Comparison of ENCODE assay signal across 26 cellular contexts in genomic region chr10:90905925-90906324, GRCh38. TPM values are rescaled to one million over a fixed set of nuclear protein-coding genes. Genes with fewer than 3 reads are reported as not detected.
A peak's percentile ranks its signal among the peaks of the same experiment; 100 is the strongest.
DNase-seq lines count a peak whose midpoint lies in the region; ATAC-seq and FAIRE-seq lines count a peak whose summit lies in the region.
"Had no signal": no experiment of that assay in that cellular context is flagged by ENCODE, and none has a peak within 500 bp of the region (broad histone marks: within the 10 kb centered on the region; RNA-seq: fewer than 3 reads in every experiment).

No MANE protein-coding gene starts in this region.

- peak; percentile 29 for FAIRE-seq in GM18507 (lab: Jason Lieb, UNC)
- FAIRE-seq: TTC549 had no signal

- H3K4me1 Mint-ChIP-seq in activated CD4-positive, alpha-beta T cell treated with anti-CD3 and anti-CD28 coated beads, Interleukin-2, amount 10 ng/mL, durations not matched to agents 24 days and 14 days, result peaks cover 9% of the 10 kb centered on the region
- peaks cover 20% of the 10 kb centered on the region for H3K4me1 Mint-ChIP-seq in stimulated activated effector memory CD8-positive, alpha-beta T cell treated with anti-CD3 and anti-CD28 coated beads, Interleukin-12 subunit alpha, Interleukin-12 subunit beta, amount 100 ng/mL, for 72 hours
- H3K4me1 Mint-ChIP-seq: CD4-positive, CD25-positive, alpha-beta regulatory T cell; immature natural killer cell; neural progenitor cell had no signal

- no peaks in the 10 kb centered on the region for H3K9me3 Mint-ChIP-seq in activated CD4-positive, alpha-beta T cell treated with anti-CD3 and anti-CD28 coated beads, Interleukin-2, amount 10 ng/mL, durations not matched to agents 24 days and 14 days
- H3K9me3 Mint-ChIP-seq in stimulated activated effector memory CD8-positive, alpha-beta T cell treated with anti-CD3 and anti-CD28 coated beads, Interleukin-12 subunit alpha, Interleukin-12 subunit beta, amount 100 ng/mL, for 72 hours, result peaks cover 2% of the 10 kb centered on the region
- H3K9me3 Mint-ChIP-seq: dendritic cell treated with granulocyte-macrophage colony-stimulating factor and Interleukin-4, amounts not matched to agents 40 ng/mL and 50 ng/mL, for 4 days; immature natural killer cell; neural progenitor cell; T-helper 1 cell treated with Interleukin-12 subunit alpha and Interleukin-12 subunit beta and Interleukin-4 antibody, amounts not matched to agents 30 μg/mL and 1 μg/mL, for 36 hours had no signal

- intact Hi-C loops in activated CD4-positive, alpha-beta T cell treated with anti-CD3 and anti-CD28 coated beads, Interleukin-2, amount 10 ng/mL, durations not matched to agents 24 days and 14 days (cut with micrococcal nuclease), result loop anchor here (1.0 kb wide), 1 partner anchor 34 kb away; no protein-coding TSS in a partner anchor

- H3K4me3 Mint-ChIP-seq in activated CD4-positive, alpha-beta T cell treated with anti-CD3 and anti-CD28 coated beads, Interleukin-2, amount 10 ng/mL, durations not matched to agents 24 days and 14 days, result no peak overlapping the region
- H3K4me3 Mint-ChIP-seq in stimulated activated effector memory CD8-positive, alpha-beta T cell treated with anti-CD3 and anti-CD28 coated beads, Interleukin-12 subunit alpha, Interleukin-12 subunit beta, amount 100 ng/mL, for 72 hours, result peak overlapping the region; percentile 39
- H3K4me3 Mint-ChIP-seq: CD4-positive, CD25-positive, alpha-beta regulatory T cell; dendritic cell treated with granulocyte-macrophage colony-stimulating factor and Interleukin-4, amounts not matched to agents 40 ng/mL and 50 ng/mL, for 4 days; immature natural killer cell; neural progenitor cell; T-helper 1 cell treated with Interleukin-12 subunit alpha and Interleukin-12 subunit beta and Interleukin-4 antibody, amounts not matched to agents 30 μg/mL and 1 μg/mL, for 36 hours had no signal

- peaks cover 16% of the 10 kb centered on the region for H3K36me3 Mint-ChIP-seq in activated CD4-positive, alpha-beta T cell treated with anti-CD3 and anti-CD28 coated beads, Interleukin-2, amount 10 ng/mL, durations not matched to agents 24 days and 14 days (ENCODE audit: low read depth)
- peaks cover 47% of the 10 kb centered on the region for H3K36me3 Mint-ChIP-seq in stimulated activated effector memory CD8-positive, alpha-beta T cell treated with anti-CD3 and anti-CD28 coated beads, Interleukin-12 subunit alpha, Interleukin-12 subunit beta, amount 100 ng/mL, for 72 hours

- peak overlapping the region; percentile 68 for H3K27ac Mint-ChIP-seq in activated CD4-positive, alpha-beta T cell treated with anti-CD3 and anti-CD28 coated beads, Interleukin-2, amount 10 ng/mL, durations not matched to agents 24 days and 14 days
- H3K27ac Mint-ChIP-seq in stimulated activated effector memory CD8-positive, alpha-beta T cell treated with anti-CD3 and anti-CD28 coated beads, Interleukin-12 subunit alpha, Interleukin-12 subunit beta, amount 100 ng/mL, for 72 hours, result peak overlapping the region; percentile 62
- H3K27ac Mint-ChIP-seq: CD4-positive, CD25-positive, alpha-beta regulatory T cell; dendritic cell treated with granulocyte-macrophage colony-stimulating factor and Interleukin-4, amounts not matched to agents 40 ng/mL and 50 ng/mL, for 4 days; immature natural killer cell; neural progenitor cell; T-helper 1 cell treated with Interleukin-12 subunit alpha and Interleukin-12 subunit beta and Interleukin-4 antibody, amounts not matched to agents 30 μg/mL and 1 μg/mL, for 36 hours had no signal

- DNase-seq in activated CD4-positive, alpha-beta T cell treated with anti-CD3 and anti-CD28 coated beads, Interleukin-2, amount 10 ng/mL, durations not matched to agents 24 days and 14 days, result no peak
- no peak for DNase-seq in activated CD4-positive, alpha-beta T cell treated with anti-CD3 and anti-CD28 coated beads, Interleukin-2, amount 50 U/mL, for 48 hours
- DNase-seq in GM18507 (ENCODE audit: extremely low spot score, insufficient read length, low read depth), result no peak
- DNase-seq in stimulated activated effector memory CD8-positive, alpha-beta T cell treated with anti-CD3 and anti-CD28 coated beads, Interleukin-12 subunit alpha, Interleukin-12 subunit beta, amount 100 ng/mL, for 72 hours (ENCODE audit: low spot score in 2 of 2), result no peak
- no peak for DNase-seq in Ammon's horn (ENCODE audit: low spot score)
- no peak for DNase-seq in hippocampal formation (lab: John Stamatoyannopoulos, UW)
- DNase-seq: 8988T; central memory CD4-positive, alpha-beta T cell; gastrocnemius medialis; hypothalamus; immature natural killer cell; NCI-H146; NCI-H446 treated with DMSO at 0.1 percent for 48 hours; OCI-M1; right cardiac atrium; SK-N-SH; stimulated activated CD4-positive, alpha-beta T cell treated with anti-CD3 and anti-CD28 coated beads, Interleukin-2, amount 100 ng/mL, for 48 hours; testis had no signal

- ATAC-seq in HG03565 (IDR thresholded peaks at IDR 0.05; ENCODE audit: unreplicated experiment), result peak; percentile 45
- peak; percentile 86 for ATAC-seq in stimulated activated effector memory CD8-positive, alpha-beta T cell treated with anti-CD3 and anti-CD28 coated beads, Interleukin-12 subunit alpha, Interleukin-12 subunit beta, amount 100 ng/mL, for 72 hours
- ATAC-seq in HG03135 (IDR thresholded peaks at IDR 0.05; ENCODE audit: unreplicated experiment), result no peak
- ATAC-seq: gastrocnemius medialis, HCT116, right cardiac atrium had no signal

- no peaks in the 10 kb centered on the region for H3K27me3 Mint-ChIP-seq in activated CD4-positive, alpha-beta T cell treated with anti-CD3 and anti-CD28 coated beads, Interleukin-2, amount 10 ng/mL, durations not matched to agents 24 days and 14 days
- H3K27me3 Mint-ChIP-seq: CD4-positive, CD25-positive, alpha-beta regulatory T cell; dendritic cell treated with granulocyte-macrophage colony-stimulating factor and Interleukin-4, amounts not matched to agents 40 ng/mL and 50 ng/mL, for 4 days had no signal

RNA-seq across cellular contexts. Expression of gene ANKRD1, which starts 15.0 kb away (rescaled TPM):
- total RNA-seq in activated CD4-positive, alpha-beta T cell treated with anti-CD3 and anti-CD28 coated beads, Interleukin-2, amount 10 ng/mL, durations not matched to agents 24 days and 14 days, result not detected in 2 replicates
- total RNA-seq: CD4-positive, CD25-positive, alpha-beta regulatory T cell had no signal

RNA-seq across cellular contexts. Expression of gene RPP30, which starts 34.2 kb away (rescaled TPM):
- 86.4 and 86.9 TPM in 2 replicates for total RNA-seq in activated CD4-positive, alpha-beta T cell treated with anti-CD3 and anti-CD28 coated beads, Interleukin-2, amount 10 ng/mL, durations not matched to agents 24 days and 14 days

RNA-seq across cellular contexts. Expression of gene HTR7, which starts 48.1 kb away (rescaled TPM):
- total RNA-seq in activated CD4-positive, alpha-beta T cell treated with anti-CD3 and anti-CD28 coated beads, Interleukin-2, amount 10 ng/mL, durations not matched to agents 24 days and 14 days, result not detected in 2 replicates
- total RNA-seq: CD4-positive, CD25-positive, alpha-beta regulatory T cell had no signal
